In the genomic region with DNA sequence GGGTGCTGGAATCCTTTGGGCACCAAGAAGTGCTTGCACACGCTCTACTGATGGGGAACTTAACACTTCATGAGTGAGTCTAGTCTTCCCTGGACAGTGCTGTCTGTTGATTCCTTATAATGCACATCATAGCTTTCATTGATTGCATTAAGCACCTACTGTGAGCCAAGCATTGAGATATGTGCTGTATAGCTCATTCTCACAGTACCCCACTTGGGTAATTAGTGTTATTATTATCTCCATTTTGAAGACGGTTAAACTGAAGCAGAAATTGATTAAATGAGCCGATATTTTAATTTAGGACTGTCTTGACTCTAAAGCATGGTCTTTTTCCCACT, we compare ENCODE assay signal across 8 cellular contexts. TPM values are rescaled to one million over a fixed set of nuclear protein-coding genes. Genes with fewer than 3 reads are reported as not detected.
DNase-seq lines count a peak whose midpoint lies in the region; ATAC-seq and TF ChIP-seq lines count a peak whose summit lies in the region.

No MANE protein-coding gene starts in this region.

- H3K23me2 ChIP-seq in H9 (ENCODE audit: insufficient read length, low read depth, low read length, poor library complexity, severe bottlenecking) = no peaks in the 10 kb centered on the region

- H3K27me3 Mint-ChIP-seq in H9 (ENCODE audit: low read depth) = no peaks in the 10 kb centered on the region; the same call in 1 of the 2 replicates

- H3K4me1 Mint-ChIP-seq in H9 = peaks cover 33 to 38% of the 10 kb centered on the region in 2 experiments

- peak overlapping the region; percentile 76 to 92 for H3K4me3 Mint-ChIP-seq in H9

- H3K79me1 ChIP-seq in H9 (ENCODE audit: insufficient read depth, low read depth, low read length, poor library complexity, severe bottlenecking) = no peaks in the 10 kb centered on the region

- H2BK20ac ChIP-seq in H9 (ENCODE audit: low read depth, low read length, poor library complexity, severe bottlenecking) = no peak overlapping the region

- H3K14ac ChIP-seq in H9 (ENCODE audit: insufficient read depth, low read length) = peak overlapping the region; percentile 2; the same call in 1 of the 2 replicates

- peak overlapping the region; percentile 37; the same call in 1 of the 2 replicates for H3K4ac ChIP-seq in H9 (ENCODE audit: low read depth, low read length)

- no peak overlapping the region for H2BK120ac ChIP-seq in H9 (ENCODE audit: low read depth, low read length, poor library complexity, severe bottlenecking)

- H3K36me3 ChIP-seq in gastroesophageal sphincter (peaks cover 9 to 29% of the 10 kb centered on the region in 2 donors), skeletal muscle tissue (ENCODE audit: control insufficient read depth in 3 of 3, insufficient read depth in 3 of 3, low read length in 3 of 3) (peaks cover 23 to 29% (median 29%) of the 10 kb centered on the region in 3 donors)

- H3K4me3 ChIP-seq in WI38 (ENCODE audit: low read depth, low read length) (peak overlapping the region; percentile 26), gastroesophageal sphincter (peak overlapping the region; percentile 72 to 77), skeletal muscle tissue (ENCODE audit: low read length in 3 of 3) (peak overlapping the region; percentile 82 to 93 (median 86))

- H3K23ac ChIP-seq in H9 (ENCODE audit: insufficient read length, low read depth, low read length) = no peak overlapping the region

- H3K18ac ChIP-seq in H9 (ENCODE audit: insufficient read length, low read depth, low read length) = peak overlapping the region; percentile 36

- DNase-seq in H9 = no peak
- no peak for DNase-seq in NCI-H1694 (lab: John Stamatoyannopoulos, UW)
- no peak for DNase-seq in NCI-H1417 treated with DMSO at 0.1 percent for 48 hours (lab: John Stamatoyannopoulos, UW)
- no peak for DNase-seq in NCI-H510A (lab: John Stamatoyannopoulos, UW)

- no peak overlapping the region for H2BK5ac ChIP-seq in H9 (ENCODE audit: insufficient read length, low read length)

- H4K20me1 ChIP-seq in H9 (ENCODE audit: control insufficient read depth, insufficient read depth, insufficient read length) = no peaks in the 10 kb centered on the region

- H3K27ac Mint-ChIP-seq in H9 = peak overlapping the region; percentile 90 to 98 (median 96)

- H2BK12ac ChIP-seq in H9 (ENCODE audit: insufficient read length, low read depth, low read length) = peak overlapping the region; percentile 75

- peaks cover 9% of the 10 kb centered on the region; the same call in 1 of the 2 replicates for H3K4me1 ChIP-seq in H9 (ENCODE audit: insufficient read depth, low read length)
- H3K4me1 ChIP-seq in gastroesophageal sphincter = peaks cover 0 to 68% (median 20%) of the 10 kb centered on the region in 3 donors
- H3K4me1 ChIP-seq in skeletal muscle tissue (ENCODE audit: control insufficient read depth in 3 of 3, insufficient read depth in 3 of 3, low read length in 3 of 3) = peaks cover 19 to 29% (median 22%) of the 10 kb centered on the region in 3 donors

- H3K27me3 ChIP-seq in H9 (ENCODE audit: insufficient read depth, low read length) = no peaks in the 10 kb centered on the region
- H3K27me3 ChIP-seq in gastroesophageal sphincter = no peaks in the 10 kb centered on the region
- H3K27me3 ChIP-seq in skeletal muscle tissue (ENCODE audit: control insufficient read depth in 3 of 3, insufficient read depth in 3 of 3, low read length in 3 of 3) = no peaks in the 10 kb centered on the region

- H3K36me3 Mint-ChIP-seq in H9 (ENCODE audit: insufficient read depth in 1 of 3, low read depth in 3 of 3) = peaks cover 28 to 29% (median 29%) of the 10 kb centered on the region in 3 experiments

- H4K91ac ChIP-seq in H9 (ENCODE audit: insufficient read length, low read depth, low read length) = peak overlapping the region; percentile 79

- peak overlapping the region; percentile 28 for H3K27ac ChIP-seq in H9 (ENCODE audit: insufficient read length, low read depth, low read length)
- peak overlapping the region; percentile 74 to 96 (median 94) for H3K27ac ChIP-seq in gastroesophageal sphincter
- peak overlapping the region; percentile 87 for H3K27ac ChIP-seq in skeletal muscle tissue (ENCODE audit: low read depth, low read length)

- H4K8ac ChIP-seq in H9 (replicated peaks; ENCODE audit: insufficient read length, low read depth, low read length) = no peak overlapping the region

- H3K79me2 ChIP-seq in H9 (ENCODE audit: insufficient read depth, low read length) = peaks cover 1% of the 10 kb centered on the region; the same call in 1 of the 2 replicates

- H2BK15ac ChIP-seq in H9 (ENCODE audit: low read depth, low read length) = no peak overlapping the region

- ATAC-seq in gastroesophageal sphincter (no peak), GM21717 (IDR thresholded peaks at IDR 0.05; ENCODE audit: unreplicated experiment) (no peak)

- H3K4me2 ChIP-seq in H9 (ENCODE audit: insufficient read depth, insufficient read length, low read length) = peak overlapping the region; percentile 38

- TF ChIP-seq EP300 in gastroesophageal sphincter (IDR thresholded peaks at IDR 0.05) = no peak

- TF ChIP-seq POLR2A in gastroesophageal sphincter (IDR thresholded peaks at IDR 0.05) = no peak

- no peak overlapping the region for H3T11ph ChIP-seq in H9 (ENCODE audit: low read length)

- no CpG with 5 or more reads among the region's 3 CpGs for WGBS in H9 (ENCODE audit: extremely low coverage, insufficient read length, low lambda C conversion rate)
- 70 to 82% methylated on average over 2 of the region's 3 CpGs for WGBS in gastroesophageal sphincter (ENCODE audit: low coverage in 1 of 2), 2 donors

- no peak overlapping the region for H3K56ac ChIP-seq in H9 (ENCODE audit: insufficient read length, low read depth, low read length)

- TF ChIP-seq CTCF in H9 (conservative IDR thresholded peaks at IDR 0.05) = no peak
- TF ChIP-seq CTCF in WI38 (IDR thresholded peaks at IDR 0.05; ENCODE audit: low read depth, low read length) = no peak
- TF ChIP-seq CTCF in gastroesophageal sphincter (IDR thresholded peaks at IDR 0.05) = no peak

- peak overlapping the region; percentile 7 for H2AK5ac ChIP-seq in H9 (ENCODE audit: insufficient read length, low read length)

- no peaks in the 10 kb centered on the region for H3K9me3 Mint-ChIP-seq in H9

- H4K5ac ChIP-seq in H9 (ENCODE audit: insufficient read length, low read depth, low read length) = no peak overlapping the region

- no peak overlapping the region for H2AFZ ChIP-seq in H9 (ENCODE audit: low read length)

- H3K9me3 ChIP-seq in H9 (ENCODE audit: control insufficient read depth, low read depth, low read length) = no peaks in the 10 kb centered on the region
- no peaks in the 10 kb centered on the region for H3K9me3 ChIP-seq in gastroesophageal sphincter
- H3K9me3 ChIP-seq in skeletal muscle tissue (ENCODE audit: control insufficient read depth in 3 of 3, low read length in 3 of 3) = no peaks in the 10 kb centered on the region

- H3K9ac ChIP-seq in H9 (ENCODE audit: extremely low read depth, insufficient read length, low read length) = no peak overlapping the region
- H3K9ac ChIP-seq in skeletal muscle tissue (ENCODE audit: low read depth in 1 of 3, low read length in 3 of 3) = peak overlapping the region; percentile 61 to 76 (median 74)

RNA-seq across cellular contexts. Expression of a gene that starts 0.5 kb away (rescaled TPM):
- total RNA-seq in H9 (2021) (131 and 132 TPM in 2 replicates), gastroesophageal sphincter (100 to 1,000 TPM in 3 of 4 donors, 10 to 100 TPM in 1; 90.1 to 213 (median 146) TPM), skeletal muscle tissue (75.7 TPM)

RNA-seq across cellular contexts. Expression of a gene that starts 57.8 kb away (rescaled TPM):
- total RNA-seq in H9 (2021) (14.2 and 15.7 TPM in 2 replicates), gastroesophageal sphincter (10 to 100 TPM; 13.1 to 17.8 (median 16.3) TPM), skeletal muscle tissue (9.9 TPM)

Comparison
In these comparisons a context has a peak if more than half of its experiments do, and no peak if none do; other contexts are left out.
1. H3K27ac ChIP-seq: peak in every context shown above with its lines; median percentile 94 in gastroesophageal sphincter; 87 in skeletal muscle tissue; 28 in H9.
2. H3K4me3 ChIP-seq: peak in every context shown above with its lines; median percentile 86 in skeletal muscle tissue; 74 in gastroesophageal sphincter; 26 in WI38.